In the genomic region with DNA sequence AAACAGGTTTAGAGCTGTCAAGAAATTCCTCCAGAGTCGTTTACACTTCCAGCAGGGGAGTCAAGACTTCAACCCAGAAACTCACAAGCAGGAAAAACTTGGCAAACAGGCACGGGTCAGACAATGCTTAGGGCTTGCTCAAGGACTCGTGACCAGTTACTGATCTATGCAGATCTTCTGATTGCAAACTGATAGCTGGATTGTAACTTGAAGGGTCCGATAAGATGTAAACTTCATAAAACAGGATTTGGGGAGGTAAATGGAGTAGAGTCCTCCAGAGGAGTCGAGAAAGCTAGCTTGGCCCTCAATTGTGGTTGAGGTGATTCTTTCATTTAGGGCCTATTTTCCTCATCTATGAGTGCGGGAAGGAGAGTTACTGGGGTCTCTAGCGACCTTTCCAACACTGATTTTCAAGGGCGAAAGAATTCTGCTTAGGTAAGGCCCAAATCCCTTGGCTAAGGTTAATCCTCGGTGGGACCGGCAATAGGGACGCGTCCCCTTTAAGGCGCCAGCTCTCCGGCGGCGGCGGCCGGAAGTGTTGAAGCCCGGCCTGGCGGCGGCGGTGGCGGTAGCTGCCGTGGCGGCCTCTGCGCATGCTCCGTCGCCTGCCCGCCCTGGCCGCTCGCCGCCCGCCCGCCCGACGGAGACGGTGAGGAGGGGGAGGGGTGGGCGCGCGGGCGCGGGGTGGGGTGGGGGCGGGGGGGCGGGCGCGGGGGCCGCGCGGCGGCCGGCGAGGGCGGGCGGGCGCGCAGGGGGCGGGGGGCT, we compare ENCODE assay signal across 8 cellular contexts.
DNase-seq lines count a peak whose midpoint lies in the region; ATAC-seq, FAIRE-seq and TF ChIP-seq lines count a peak whose summit lies in the region.

GMEB1 (plus strand) TSS at position 594 of the 765 bp plus-strand sequence. CDS start 14,829 bp downstream, outside the sequence.

- H3K27ac ChIP-seq in coronary artery: peak within 1 kb of the TSS; percentile 88 to 99

- TF ChIP-seq CTCF in coronary artery (IDR thresholded peaks at IDR 0.05): no peak

- FAIRE-seq in GM19239 (lab: Jason Lieb, UNC): peak; percentile 94

- ATAC-seq in HG03439 (IDR thresholded peaks at IDR 0.05; ENCODE audit: unreplicated experiment): peak; percentile 69

- peak within 1 kb of the TSS; percentile 70 for H3K4me3 ChIP-seq in coronary artery

- DNase-seq in Ammon's horn (ENCODE audit: low spot score) (peak; percentile 89), GM19239 (ENCODE audit: insufficient read length, low spot score) (peak; percentile 93), NCI-H524 treated with DMSO at 0.1 percent for 48 hours (lab: John Stamatoyannopoulos, UW) (peak; percentile 38), coronary artery (ENCODE audit: low spot score) (peak; percentile 89), left kidney (ENCODE audit: low read depth, low spot score) (peak; percentile 97)
- DNase-seq in activated CD4-positive, alpha-beta T cell treated with anti-CD3 and anti-CD28 coated beads, Interleukin-2, amount 50 U/mL, for 1 hour: peak; percentile 79
- DNase-seq in stimulated activated CD4-positive, alpha-beta T cell treated with anti-CD3 and anti-CD28 coated beads, Interleukin-1b, Interleukin-23, amount 100 ng/mL, for 4 hours (ENCODE audit: low read depth in 2 of 2): peak; percentile 75 to 83

Comparison
In these comparisons a context has a peak if more than half of its experiments do, and no peak if none do; other contexts are left out.
1. Peak in every context shown above with its lines: DNase-seq, ATAC-seq, H3K4me3 ChIP-seq and H3K27ac ChIP-seq.
2. DNase-seq: peak in every context shown above with its lines; median percentile 97 in left kidney; 93 in GM19239; 89 in Ammon's horn; 89 in coronary artery; 79 in activated CD4-positive, alpha-beta T cell treated with anti-CD3 and anti-CD28 coated beads, Interleukin-2, amount 50 U/mL, for 1 hour; 79 in stimulated activated CD4-positive, alpha-beta T cell treated with anti-CD3 and anti-CD28 coated beads, Interleukin-1b, Interleukin-23, amount 100 ng/mL, for 4 hours; 38 in NCI-H524 treated with DMSO at 0.1 percent for 48 hours.